In genomic region chr21:22941779-22942178, GRCh38 we compare ENCODE assay signal across 8 cellular contexts.
"Had no signal": no experiment of that assay in that cellular context is flagged by ENCODE, and none has a peak within 500 bp of the region (broad histone marks: within the 10 kb centered on the region; RNA-seq: fewer than 3 reads in every experiment).

No MANE protein-coding gene starts in this region.

- H3K4me3 ChIP-seq: K562 had no signal

- ATAC-seq: HepG2, K562 had no signal

- DNase-seq: IMR-90, KBM-7, KG1 had no signal

- H3K27ac ChIP-seq: HL-60, KMS-11 had no signal

- H3K9ac ChIP-seq: KMS-11 had no signal

- FAIRE-seq: HepG2, HTR-8/SVneo, K562 had no signal

- H3K4me2 ChIP-seq: KMS-11 had no signal
